Comparison of ENCODE assay signal across 10 cellular contexts in the genomic region with DNA sequence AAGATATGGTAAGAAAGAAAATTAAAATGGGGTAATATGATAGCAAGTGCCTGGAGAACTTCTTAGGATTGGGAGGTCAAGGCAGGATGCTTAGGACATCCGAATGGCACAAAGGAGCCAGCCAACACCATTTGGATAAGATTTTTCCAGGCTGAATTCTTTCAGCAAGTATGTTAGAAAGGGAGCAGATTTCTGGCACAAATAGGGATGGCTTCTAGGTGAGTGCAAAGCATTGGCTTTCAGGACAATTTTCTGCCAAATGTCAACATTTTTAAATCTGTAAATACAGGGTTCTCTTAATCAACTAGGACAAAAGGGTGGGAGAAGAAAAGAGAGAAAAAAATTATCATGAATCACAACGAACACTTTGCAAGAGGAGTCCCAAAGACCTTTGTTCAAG.
"Had no signal": no experiment of that assay in that cellular context is flagged by ENCODE, and none has a peak within 500 bp of the region (broad histone marks: within the 10 kb centered on the region; RNA-seq: fewer than 3 reads in every experiment).

No MANE protein-coding gene starts in this region.

- H3K4me2 ChIP-seq: KMS-11 had no signal

- H3K4me1 Mint-ChIP-seq: IgD-negative memory B cell had no signal

- H3K27me3 Mint-ChIP-seq: IgD-negative memory B cell had no signal

- H3K4me3 ChIP-seq: HAP-1 had no signal

- ATAC-seq: HCT116, HepG2 had no signal

- H3K27ac ChIP-seq: HL-60, KMS-11 had no signal

- H3K36me3 ChIP-seq: HAP-1 had no signal

- H3K4me3 Mint-ChIP-seq: HFFc6, IgD-negative memory B cell had no signal

- H3K4me1 ChIP-seq: HAP-1 had no signal

- DNase-seq: GOT3, H7, HFFc6, KBM-7 had no signal

- H3K27ac Mint-ChIP-seq: HFFc6, IgD-negative memory B cell had no signal

- H3K36me3 Mint-ChIP-seq: IgD-negative memory B cell had no signal
